In the genomic region with DNA sequence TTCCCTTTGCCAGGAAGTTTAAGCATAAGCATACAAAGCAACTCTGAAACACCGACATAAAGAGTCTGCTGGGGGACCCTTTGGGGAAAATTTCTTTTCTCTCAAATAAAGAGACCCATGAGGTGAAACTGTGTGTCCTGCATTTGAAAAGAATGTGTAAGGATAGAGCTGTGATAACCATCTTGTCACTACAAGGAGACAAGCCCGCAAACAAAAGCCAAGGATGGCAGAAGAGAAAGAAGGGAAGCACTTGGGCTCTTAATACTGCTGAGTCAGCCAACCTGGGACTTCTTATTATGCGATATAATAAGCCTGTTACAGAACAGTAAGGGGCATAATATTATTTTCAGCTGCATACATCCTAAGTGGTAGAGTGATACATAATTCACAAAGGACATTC, we compare ENCODE assay signal across 15 cellular contexts. TPM values are rescaled to one million over a fixed set of nuclear protein-coding genes. Genes with fewer than 3 reads are reported as not detected.
DNase-seq lines count a peak whose midpoint lies in the region; ATAC-seq and TF ChIP-seq lines count a peak whose summit lies in the region.
"Had no signal": no experiment of that assay in that cellular context is flagged by ENCODE, and none has a peak within 500 bp of the region (broad histone marks: within the 10 kb centered on the region; RNA-seq: fewer than 3 reads in every experiment).

No MANE protein-coding gene starts in this region.

- H3K9me3 ChIP-seq in HAP-1 (no peaks in the 10 kb centered on the region), OCI-LY1 (ENCODE audit: low read length) (no peaks in the 10 kb centered on the region), skeletal muscle tissue (ENCODE audit: control insufficient read depth in 3 of 3, low read length in 3 of 3) (no peaks in the 10 kb centered on the region), PC-3 (ENCODE audit: low read length) (no peaks in the 10 kb centered on the region)
- H3K9me3 ChIP-seq: BE2C, MG63 had no signal

- no peak for ATAC-seq in PC-3
- ATAC-seq: CD8-positive, alpha-beta T cell had no signal

- H3K4me1 ChIP-seq in HAP-1 (peaks cover 38% of the 10 kb centered on the region), OCI-LY1 (ENCODE audit: insufficient read depth, low read length, severe bottlenecking) (peaks cover 7% of the 10 kb centered on the region), skeletal muscle tissue (ENCODE audit: control insufficient read depth in 3 of 3, insufficient read depth in 3 of 3, low read length in 3 of 3) (peaks cover 24 to 45% (median 35%) of the 10 kb centered on the region in 3 donors), PC-3 (ENCODE audit: insufficient read depth, low read length) (peaks cover 46% of the 10 kb centered on the region)

- H4K20me1 ChIP-seq in OCI-LY1 (ENCODE audit: insufficient read depth, low read length) (no peaks in the 10 kb centered on the region), PC-3 (ENCODE audit: low read length) (peaks cover 37% of the 10 kb centered on the region; the same call in 1 of the 2 replicates)

- no peaks in the 10 kb centered on the region for H3K27me3 ChIP-seq in HAP-1 (ENCODE audit: low read depth)
- no peaks in the 10 kb centered on the region for H3K27me3 ChIP-seq in OCI-LY1 (ENCODE audit: insufficient read depth, low read length)
- no peaks in the 10 kb centered on the region for H3K27me3 ChIP-seq in skeletal muscle tissue (ENCODE audit: control insufficient read depth in 3 of 3, insufficient read depth in 3 of 3, low read length in 3 of 3)
- H3K27me3 ChIP-seq in PC-3 (ENCODE audit: low read length), result no peaks in the 10 kb centered on the region
- H3K27me3 ChIP-seq: BE2C, MG63 had no signal

- in situ Hi-C loops in HAP-1 (cut with MboI; ENCODE audit: low sequenced_read_pairs), result no loop called here

- H3K27ac ChIP-seq in OCI-LY1 (ENCODE audit: low read depth, low read length, poor library complexity, severe bottlenecking) (peak overlapping the region; percentile 2), skeletal muscle tissue (ENCODE audit: low read depth, low read length) (peak overlapping the region; percentile 8), PC-3 (ENCODE audit: low read length) (no peak overlapping the region)
- H3K27ac ChIP-seq: KMS-11 had no signal

- peak; percentile 66 to 87 for DNase-seq in HAP-1 (ENCODE audit: low spot score in 2 of 2)
- no peak for DNase-seq in endothelial cell (ENCODE audit: low spot score)
- no peak for DNase-seq in PC-3
- no peak for DNase-seq in effector CD4-positive, alpha-beta T cell
- no peak for DNase-seq in DMS114 treated with DMSO at 0.1 percent for 48 hours (lab: John Stamatoyannopoulos, UW; ENCODE audit: unreplicated experiment)
- DNase-seq: BE2C; CD8-positive, alpha-beta T cell; DMS79; MG63; NCI-H1092 treated with DMSO at 0.1 percent for 48 hours; NCI-H2081 treated with DMSO at 0.1 percent for 48 hours; NCI-H524 treated with DMSO at 0.1 percent for 48 hours had no signal

- H3F3A ChIP-seq in OCI-LY1 (ENCODE audit: insufficient read depth, low read length) (no peaks in the 10 kb centered on the region), PC-3 (ENCODE audit: low read length, unreplicated experiment) (peaks cover 8% of the 10 kb centered on the region)

- H3K36me3 ChIP-seq in HAP-1 (replicated peaks) (peaks cover 4% of the 10 kb centered on the region), OCI-LY1 (ENCODE audit: insufficient read depth, low read length) (peaks cover 36% of the 10 kb centered on the region), skeletal muscle tissue (ENCODE audit: control insufficient read depth in 3 of 3, insufficient read depth in 3 of 3, low read length in 3 of 3) (no peaks in the 10 kb centered on the region), PC-3 (ENCODE audit: low read depth, low read length) (peaks cover 8% of the 10 kb centered on the region; the same call in 1 of the 2 replicates)

- H3K9me3 Mint-ChIP-seq in endothelial cell (ENCODE audit: unreplicated experiment), result no peaks in the 10 kb centered on the region
- H3K9me3 Mint-ChIP-seq: CD8-positive, alpha-beta T cell had no signal

- no peak overlapping the region for H3K9ac ChIP-seq in OCI-LY1 (ENCODE audit: low read length)
- no peak overlapping the region for H3K9ac ChIP-seq in skeletal muscle tissue (ENCODE audit: low read depth in 1 of 3, low read length in 3 of 3)
- no peak overlapping the region for H3K9ac ChIP-seq in PC-3 (ENCODE audit: low read length)
- H3K9ac ChIP-seq: KMS-11 had no signal

- CTCF ChIA-PET in PC-3 (lab: Charles Lee), result no interaction called here

- no peak overlapping the region for H3K4me3 Mint-ChIP-seq in endothelial cell (ENCODE audit: unreplicated experiment)
- H3K4me3 Mint-ChIP-seq: CD8-positive, alpha-beta T cell had no signal

- intact Hi-C loops in PC-3 (cut with micrococcal nuclease), result loop anchor here (2.0 kb wide), 2 partner anchors 53 to 91 kb away; a partner anchor contains a TSS

- H3K79me2 ChIP-seq in OCI-LY1 (ENCODE audit: insufficient read depth, low read length) (peaks cover 19% of the 10 kb centered on the region), PC-3 (ENCODE audit: low read length) (peaks cover 68% of the 10 kb centered on the region)

- no peak overlapping the region for H2AFZ ChIP-seq in OCI-LY1 (ENCODE audit: low read length)
- no peak overlapping the region for H2AFZ ChIP-seq in PC-3 (ENCODE audit: low read length)

- H3K4me3 ChIP-seq in HAP-1 (no peak overlapping the region), OCI-LY1 (ENCODE audit: low read depth, low read length, poor library complexity, severe bottlenecking) (no peak overlapping the region), skeletal muscle tissue (ENCODE audit: low read length in 3 of 3) (no peak overlapping the region), PC-3 (ENCODE audit: low read length) (no peak overlapping the region)
- H3K4me3 ChIP-seq: MG63 had no signal

- POLR2A ChIA-PET in PC-3 (lab: Charles Lee; ENCODE audit: unreplicated experiment), result no interaction called here

- no TSS peak for BruUV-seq in PC-3 (replicated peaks; lab: Mats Ljungman, UMichigan)

- peaks cover 72% of the 10 kb centered on the region for H3K4me1 Mint-ChIP-seq in endothelial cell (ENCODE audit: unreplicated experiment)

- TF ChIP-seq CTCF in OCI-LY1 (IDR thresholded peaks at IDR 0.05; ENCODE audit: low read length), result no peak
- TF ChIP-seq CTCF in endothelial cell (IDR thresholded peaks at IDR 0.05; ENCODE audit: unreplicated experiment), result no peak
- no peak for TF ChIP-seq CTCF in PC-3 (conservative IDR thresholded peaks at IDR 0.05; ENCODE audit: low read depth, low read length)

- peaks cover 1% of the 10 kb centered on the region for H3K27me3 Mint-ChIP-seq in endothelial cell (ENCODE audit: unreplicated experiment)

- no peak overlapping the region for H3K4me2 ChIP-seq in OCI-LY1 (ENCODE audit: low read length)
- H3K4me2 ChIP-seq in PC-3 (ENCODE audit: low read length), result no peak overlapping the region
- H3K4me2 ChIP-seq: KMS-11 had no signal

- H3K9me2 ChIP-seq in OCI-LY1 (ENCODE audit: low read depth, low read length), result no peaks in the 10 kb centered on the region
- no peaks in the 10 kb centered on the region for H3K9me2 ChIP-seq in PC-3 (replicated peaks; ENCODE audit: low read length)

- H3K27ac Mint-ChIP-seq in endothelial cell (ENCODE audit: unreplicated experiment), result peak overlapping the region; percentile 100
- H3K27ac Mint-ChIP-seq: CD8-positive, alpha-beta T cell had no signal

- H3K36me3 Mint-ChIP-seq in endothelial cell (ENCODE audit: low read depth, unreplicated experiment), result peaks cover 9% of the 10 kb centered on the region

RNA-seq across cellular contexts. Expression of a gene that starts 52.5 kb away (rescaled TPM):
- total RNA-seq in endothelial cell (ENCODE audit: unreplicated experiment) (52.0 TPM), skeletal muscle tissue (28.7 TPM), PC-3 (2014; rRNA removed) (24.6 and 28.7 TPM in 2 replicates)

Comparison
In these comparisons a context has a peak if more than half of its experiments do, and no peak if none do; other contexts are left out.
1. DNase-seq: peak in HAP-1 (2 of 2); none in endothelial cell (single experiment), PC-3 (single experiment), effector CD4-positive, alpha-beta T cell (single experiment) and DMS114 treated with DMSO at 0.1 percent for 48 hours (single experiment).